ENCODE assay signal across 23 cellular contexts in the genomic region with DNA sequence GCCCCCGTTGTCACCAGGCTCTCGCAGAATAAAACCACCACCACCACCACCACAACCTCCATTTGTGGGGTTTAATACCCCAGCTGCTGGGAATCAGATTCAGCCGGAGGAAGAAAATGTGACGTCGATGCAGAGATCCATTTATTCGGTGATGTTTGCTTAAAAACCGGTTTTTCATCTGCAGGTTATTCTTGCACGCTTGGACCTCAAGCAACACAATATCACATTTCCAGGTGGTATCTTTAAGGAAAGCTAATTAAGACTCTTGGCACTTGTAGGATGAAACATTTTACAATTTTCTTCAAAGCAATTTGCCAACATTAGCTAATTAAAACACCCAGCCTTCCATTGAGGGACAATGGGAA. TPM values are rescaled to one million over a fixed set of nuclear protein-coding genes. Genes with fewer than 3 reads are reported as not detected.
DNase-seq lines count a peak whose midpoint lies in the region; ATAC-seq and TF ChIP-seq lines count a peak whose summit lies in the region.
"Had no signal": no experiment of that assay in that cellular context is flagged by ENCODE, and none has a peak within 500 bp of the region (broad histone marks: within the 10 kb centered on the region; RNA-seq: fewer than 3 reads in every experiment).

No MANE protein-coding gene starts in this region.

- H3K9me3 ChIP-seq in BLaER1 (no peaks in the 10 kb centered on the region), tibial artery (no peaks in the 10 kb centered on the region)
- H3K9me3 ChIP-seq: upper lobe of left lung had no signal

- H3K27me3 ChIP-seq in BLaER1 (no peaks in the 10 kb centered on the region), tibial artery (peaks cover 0 to 17% of the 10 kb centered on the region in 2 donors)
- H3K27me3 ChIP-seq: cardiac muscle cell, upper lobe of left lung had no signal

- peak overlapping the region; percentile 95 for H3K4me2 ChIP-seq in BLaER1

- H3K27me3 Mint-ChIP-seq in mesothelial cell of epicardium (ENCODE audit: low read depth), result peaks cover 26% of the 10 kb centered on the region

- H3K4me1 ChIP-seq in BLaER1 (peaks cover 65% of the 10 kb centered on the region), tibial artery (peaks cover 0 to 8% (median 4%) of the 10 kb centered on the region in 4 donors)

- H3K27ac ChIP-seq in BLaER1, result no peak overlapping the region
- no peak overlapping the region for H3K27ac ChIP-seq in tibial artery
- H3K27ac ChIP-seq: upper lobe of left lung had no signal

- H3K4me1 Mint-ChIP-seq in mesothelial cell of epicardium, result peaks cover 29% of the 10 kb centered on the region

- H3K9me3 Mint-ChIP-seq in mesothelial cell of epicardium, result no peaks in the 10 kb centered on the region
- H3K9me3 Mint-ChIP-seq: activated naive CD8-positive, alpha-beta T cell treated with anti-CD3 and anti-CD28 coated beads, Interleukin-2, amount 50 U/mL, for 24 hours; activated T-helper 2 cell treated with anti-CD3 and anti-CD28 coated beads, Interferon-gamma antibody, Interleukin-2, Interleukin-4, amounts not matched to agents 10 μg/mL and 5 μg/mL and 100 μg/mL, durations not matched to agents 14 hours and 24 hours and 36 hours; CD4-positive, alpha-beta T cell; memory B cell; natural killer cell had no signal

- ATAC-seq in GM21447 (IDR thresholded peaks at IDR 0.05; ENCODE audit: unreplicated experiment) (no peak), GM19328 (IDR thresholded peaks at IDR 0.05; ENCODE audit: unreplicated experiment) (no peak), HG03139 (IDR thresholded peaks at IDR 0.05; ENCODE audit: unreplicated experiment) (no peak)
- ATAC-seq: activated naive CD8-positive, alpha-beta T cell treated with anti-CD3 and anti-CD28 coated beads, Interleukin-2, amount 50 U/mL, for 24 hours; natural killer cell had no signal

- H3K9ac ChIP-seq in BLaER1, result no peak overlapping the region

- DNase-seq in LNCaP clone FGC (ENCODE audit: low read depth) (peak; percentile 73), NCI-H510A (lab: John Stamatoyannopoulos, UW) (peak; percentile 96), mesothelial cell of epicardium (ENCODE audit: low spot score in 2 of 2, unreplicated experiment in 2 of 2) (no peak), tibial artery (no peak)
- DNase-seq: activated CD4-positive, alpha-beta T cell treated with anti-CD3 and anti-CD28 coated beads for 48 hours; activated naive CD8-positive, alpha-beta T cell treated with anti-CD3 and anti-CD28 coated beads, Interleukin-2, amount 50 U/mL, for 24 hours; CD4-positive, alpha-beta T cell; dermis blood vessel endothelial cell; hypothalamus; islet precursor cell; natural killer cell; NCI-H1092; NCI-H446 treated with DMSO at 0.1 percent for 48 hours; stimulated activated CD4-positive, alpha-beta T cell treated with anti-CD3 and anti-CD28 coated beads, Interleukin-2, amount 100 ng/mL, for 24 hours; stimulated activated naive CD4-positive, alpha-beta T cell treated with Interleukin-2 at 50 U/mL for 16 hours had no signal

- H3K27ac Mint-ChIP-seq in mesothelial cell of epicardium, result peak overlapping the region; percentile 68
- H3K27ac Mint-ChIP-seq: activated naive CD8-positive, alpha-beta T cell treated with anti-CD3 and anti-CD28 coated beads, Interleukin-2, amount 50 U/mL, for 24 hours; activated T-helper 2 cell treated with anti-CD3 and anti-CD28 coated beads, Interferon-gamma antibody, Interleukin-2, Interleukin-4, amounts not matched to agents 10 μg/mL and 5 μg/mL and 100 μg/mL, durations not matched to agents 14 hours and 24 hours and 36 hours; CD4-positive, alpha-beta T cell; memory B cell; natural killer cell had no signal

- no peaks in the 10 kb centered on the region for H3K36me3 ChIP-seq in BLaER1
- no peaks in the 10 kb centered on the region for H3K36me3 ChIP-seq in tibial artery
- H3K36me3 ChIP-seq: cardiac muscle cell, upper lobe of left lung had no signal

- H3K4me3 ChIP-seq in BLaER1 (no peak overlapping the region), LNCaP clone FGC (ENCODE audit: low read depth, low read length) (no peak overlapping the region), tibial artery (no peak overlapping the region)
- H3K4me3 ChIP-seq: cardiac muscle cell, upper lobe of left lung had no signal

- intact Hi-C loops in tibial artery (cut with DNase I; ENCODE audit: low total_unique reads), result loop anchor here (10.0 kb wide), 1 partner anchor 443 kb away; no protein-coding TSS in a partner anchor

- TF ChIP-seq CTCF in LNCaP clone FGC (IDR thresholded peaks at IDR 0.05; ENCODE audit: control insufficient read depth, extremely low read depth, insufficient read depth), result no peak
- no peak for TF ChIP-seq CTCF in mesothelial cell of epicardium (IDR thresholded peaks at IDR 0.05; ENCODE audit: unreplicated experiment)
- no peak for TF ChIP-seq CTCF in tibial artery (IDR thresholded peaks at IDR 0.05)

- no peak overlapping the region for H3K4me3 Mint-ChIP-seq in mesothelial cell of epicardium
- H3K4me3 Mint-ChIP-seq: activated naive CD8-positive, alpha-beta T cell treated with anti-CD3 and anti-CD28 coated beads, Interleukin-2, amount 50 U/mL, for 24 hours; CD4-positive, alpha-beta T cell; memory B cell; natural killer cell had no signal

- H4K20me1 ChIP-seq in BLaER1, result no peaks in the 10 kb centered on the region

- H3K36me3 Mint-ChIP-seq in mesothelial cell of epicardium, result no peaks in the 10 kb centered on the region
- H3K36me3 Mint-ChIP-seq: memory B cell, natural killer cell had no signal

RNA-seq across cellular contexts. Expression of gene SPRING1, which starts 39.8 kb away (rescaled TPM):
- 34.3 to 36.2 TPM (median 35.8 TPM) in 3 replicates for total RNA-seq in mesothelial cell of epicardium

RNA-seq across cellular contexts. Expression of gene RNFT2, which starts 40.0 kb away (rescaled TPM):
- total RNA-seq in mesothelial cell of epicardium, result 27.7 to 33.2 TPM (median 32.5 TPM) in 3 replicates

Comparison
In these comparisons a context has a peak if more than half of its experiments do, and no peak if none do; other contexts are left out.
1. DNase-seq: peak in LNCaP clone FGC (single experiment) and NCI-H510A (single experiment); none in mesothelial cell of epicardium (0 of 2) and tibial artery (0 of 2).